In genomic region chr17:19744922-19745757, GRCh38 we compare ENCODE assay signal across 8 cellular contexts. TPM values are rescaled to one million over a fixed set of nuclear protein-coding genes. Genes with fewer than 3 reads are reported as not detected.
DNase-seq lines count a peak whose midpoint lies in the region; ATAC-seq and TF ChIP-seq lines count a peak whose summit lies in the region.

No MANE protein-coding gene starts in this region.

- peak overlapping the region; percentile 56 for H3K9ac ChIP-seq in neuronal stem cell (ENCODE audit: low read depth, low read length, poor library complexity)

- H2BK120ac ChIP-seq in neuronal stem cell (ENCODE audit: low read depth, low read length), result peak overlapping the region; percentile 66

- H3K79me1 ChIP-seq in neuronal stem cell (ENCODE audit: low read depth, low read length), result no peaks in the 10 kb centered on the region

- peak overlapping the region; percentile 26 for H2BK5ac ChIP-seq in neuronal stem cell (ENCODE audit: low read length)

- H2BK12ac ChIP-seq in neuronal stem cell (ENCODE audit: low read length), result no peak overlapping the region

- H3K36me3 ChIP-seq in Peyer's patch (no peaks in the 10 kb centered on the region), gastroesophageal sphincter (no peaks in the 10 kb centered on the region), neuronal stem cell (replicated peaks in 1 of 2; ENCODE audit: control insufficient read depth in 2 of 2, insufficient read depth in 2 of 2, low read length in 2 of 2) (no peaks in the 10 kb centered on the region), stomach (peaks cover 0 to 5% (median 1%) of the 10 kb centered on the region in 4 donors)

- DNase-seq in CMK (ENCODE audit: low read depth), result peak; percentile 78
- DNase-seq in Peyer's patch, result peak; percentile 92 to 97 (median 95)
- peak; percentile 61 to 87 (median 82) for DNase-seq in activated naive CD4-positive, alpha-beta T cell (lab: John Stamatoyannopoulos, UW)
- DNase-seq in neuronal stem cell (ENCODE audit: low spot score), result peak; percentile 89
- DNase-seq in stomach, result peak; percentile 96

- H2BK15ac ChIP-seq in neuronal stem cell (ENCODE audit: low read length), result peak overlapping the region; percentile 96

- peak overlapping the region; percentile 41 to 77 (median 57) for H3K4me3 ChIP-seq in Peyer's patch
- H3K4me3 ChIP-seq in gastroesophageal sphincter, result peak overlapping the region; percentile 42 to 63
- H3K4me3 ChIP-seq in neuronal stem cell (ENCODE audit: low read length in 2 of 2), result peak overlapping the region in 1 of 2 donors; percentile 48
- H3K4me3 ChIP-seq in stomach, result peak overlapping the region; percentile 48 to 55 (median 52)

- peak; percentile 80 for ATAC-seq in HG02885 (IDR thresholded peaks at IDR 0.05; ENCODE audit: poor library complexity, unreplicated experiment)
- ATAC-seq in gastroesophageal sphincter, result peak; percentile 92
- ATAC-seq in HG03439 (IDR thresholded peaks at IDR 0.05; ENCODE audit: unreplicated experiment), result no peak

- 81% methylated on average over 7 of the region's 50 CpGs; no CpG with 5 or more reads in 1 of the 2 donors for WGBS in gastroesophageal sphincter (ENCODE audit: low coverage in 1 of 2), 2 donors
- no CpG with 5 or more reads among the region's 50 CpGs for WGBS in neuronal stem cell (ENCODE audit: extremely low coverage in 2 of 2, insufficient read length in 2 of 2, insufficient replicate concordance in 1 of 2), 2 donors
- 11 to 37% (median 15%) methylated on average over 18 to 50 of the region's 50 CpGs for WGBS in stomach, 5 donors

- H3K9me3 ChIP-seq in Peyer's patch, result no peaks in the 10 kb centered on the region
- H3K9me3 ChIP-seq in gastroesophageal sphincter, result no peaks in the 10 kb centered on the region
- peaks cover 0 to 2% of the 10 kb centered on the region in 2 donors for H3K9me3 ChIP-seq in neuronal stem cell (replicated peaks in 1 of 2; ENCODE audit: control insufficient read depth in 2 of 2, insufficient read depth in 1 of 2, low read depth in 1 of 2, low read length in 2 of 2)
- H3K9me3 ChIP-seq in stomach, result no peaks in the 10 kb centered on the region

- peak overlapping the region; percentile 49 for H3K23ac ChIP-seq in neuronal stem cell (ENCODE audit: low read depth, low read length, poor library complexity)

- H2AFZ ChIP-seq in neuronal stem cell (ENCODE audit: low read length), result peak overlapping the region; percentile 97

- H4K8ac ChIP-seq in neuronal stem cell (ENCODE audit: low read depth, low read length), result peak overlapping the region; percentile 57

- H2AK5ac ChIP-seq in neuronal stem cell (ENCODE audit: low read depth, low read length), result peak overlapping the region; percentile 25

- TF ChIP-seq EP300 in gastroesophageal sphincter (IDR thresholded peaks at IDR 0.05), result no peak
- no peak for TF ChIP-seq EP300 in stomach (IDR thresholded peaks at IDR 0.05)

- intact Hi-C loops in stomach (cut with DNase I; ENCODE audit: low total_unique reads), result no loop called here

- peak overlapping the region; percentile 57 for H3K4me2 ChIP-seq in neuronal stem cell (ENCODE audit: insufficient read depth, low read length, poor library complexity, severe bottlenecking)

- H3K27me3 ChIP-seq in Peyer's patch (no peaks in the 10 kb centered on the region), gastroesophageal sphincter (no peaks in the 10 kb centered on the region), neuronal stem cell (ENCODE audit: control insufficient read depth in 3 of 3, insufficient read depth in 3 of 3, low read depth in 1 of 3, low read length in 3 of 3) (peaks cover 0 to 35% (median 0%) of the 10 kb centered on the region in 3 experiments), stomach (no peaks in the 10 kb centered on the region)

- TF ChIP-seq POLR2A in Peyer's patch (IDR thresholded peaks at IDR 0.05) (no peak), gastroesophageal sphincter (IDR thresholded peaks at IDR 0.05) (no peak), stomach (IDR thresholded peaks at IDR 0.05) (no peak)

- H3K27ac ChIP-seq in Peyer's patch (peak overlapping the region; percentile 60 to 76 (median 68)), gastroesophageal sphincter (peak overlapping the region in 3 of 4 donors; percentile 18 to 77 (median 61)), neuronal stem cell (replicated peaks; ENCODE audit: low read length) (no peak overlapping the region), stomach (peak overlapping the region; percentile 76 to 85 (median 81))

- H4K91ac ChIP-seq in neuronal stem cell (ENCODE audit: low read depth, low read length, poor library complexity), result no peak overlapping the region

- TF ChIP-seq CTCF in Peyer's patch (IDR thresholded peaks at IDR 0.05) (peak; percentile 78 to 95 (median 95)), gastroesophageal sphincter (IDR thresholded peaks at IDR 0.05) (peak in 3 of 4 experiments; percentile 93 to 96 (median 94)), stomach (IDR thresholded peaks at IDR 0.05) (peak in 6 of 7 experiments; percentile 67 to 98 (median 90))

- peak overlapping the region; percentile 31 for H3K14ac ChIP-seq in neuronal stem cell (ENCODE audit: low read length)

- H3K4me1 ChIP-seq in Peyer's patch (peaks cover 0 to 29% (median 0%) of the 10 kb centered on the region in 4 donors), gastroesophageal sphincter (peaks cover 0 to 28% (median 4%) of the 10 kb centered on the region in 3 donors), neuronal stem cell (ENCODE audit: control insufficient read depth in 2 of 2, insufficient read depth in 1 of 2, low read depth in 1 of 2, low read length in 2 of 2) (peaks cover 2 to 10% of the 10 kb centered on the region in 2 donors), stomach (peaks cover 13 to 42% (median 33%) of the 10 kb centered on the region in 4 donors)

- H3K18ac ChIP-seq in neuronal stem cell (ENCODE audit: low read length), result peak overlapping the region; percentile 97

- H3K4ac ChIP-seq in neuronal stem cell (ENCODE audit: low read length), result no peak overlapping the region

RNA-seq across cellular contexts. Expression of gene ALDH3A1, which starts 3.0 kb away (rescaled TPM):
- total RNA-seq in Peyer's patch, result 10 to 100 TPM in 1 of 4 donors, 1 to 10 TPM in 3; 1.7 to 23.1 (median 3.2) TPM
- total RNA-seq in gastroesophageal sphincter, result 10 to 100 TPM in 1 of 4 donors, 1 to 10 TPM in 3; 1.6 to 18.8 (median 3.1) TPM
- 0.17 TPM for polyA plus RNA-seq in neuronal stem cell (2013, experiment 1 of 2)
- polyA plus RNA-seq in neuronal stem cell (2013, experiment 2 of 2), result 0.40 TPM
- 100 to 1,000 TPM in 3 of 5 donors, 10 to 100 TPM in 1, 1 to 10 TPM in 1; 5.8 to 689 (median 187) TPM for total RNA-seq in stomach
- 100 to 1,000 TPM in 2 of 3 donors, 10 to 100 TPM in 1; 31.0 to 332 (median 102) TPM for polyA plus RNA-seq in stomach

RNA-seq across cellular contexts. Expression of gene SLC47A2, which starts 28.8 kb away (rescaled TPM):
- total RNA-seq in Peyer's patch (1 to 10 TPM in 3 of 4 donors, not detected in 1; 3.9 to 6.8 (median 6.3) TPM), gastroesophageal sphincter (not detected), stomach (not detected)
- 0.14 TPM for polyA plus RNA-seq in neuronal stem cell (2013, experiment 1 of 2)
- polyA plus RNA-seq in neuronal stem cell (2013, experiment 2 of 2), result 0.12 TPM
- under 1 TPM in 1 of 3 donors, not detected in 2; 0.78 TPM for polyA plus RNA-seq in stomach
